1 cellular context compared by ENCODE assay signal in genomic region chr2:133523406-133523805, GRCh38.
TF ChIP-seq lines count a peak whose summit lies in the region.

No MANE protein-coding gene starts in this region.

TF ChIP-seq in IMR-90, 13 proteins besides CTCF, POLR2A, EP300 and RAD21 (continued from another document):
- TF ChIP-seq ELK1 (IDR thresholded peaks at IDR 0.05; ENCODE audit: borderline replicate concordance, low read depth, low read length) (no peak), CHD1 (IDR thresholded peaks at IDR 0.05; ENCODE audit: low read depth, low read length) (no peak), NFE2L2 (IDR thresholded peaks at IDR 0.05; ENCODE audit: low read depth, low read length) (no peak), CEBPB (IDR thresholded peaks at IDR 0.05; ENCODE audit: low read depth, low read length) (no peak), FOS (IDR thresholded peaks at IDR 0.05; ENCODE audit: low read depth, low read length) (no peak), SMC3 (IDR thresholded peaks at IDR 0.05; ENCODE audit: low read depth, low read length) (no peak)
